12 cellular contexts compared by ENCODE assay signal in the genomic region with DNA sequence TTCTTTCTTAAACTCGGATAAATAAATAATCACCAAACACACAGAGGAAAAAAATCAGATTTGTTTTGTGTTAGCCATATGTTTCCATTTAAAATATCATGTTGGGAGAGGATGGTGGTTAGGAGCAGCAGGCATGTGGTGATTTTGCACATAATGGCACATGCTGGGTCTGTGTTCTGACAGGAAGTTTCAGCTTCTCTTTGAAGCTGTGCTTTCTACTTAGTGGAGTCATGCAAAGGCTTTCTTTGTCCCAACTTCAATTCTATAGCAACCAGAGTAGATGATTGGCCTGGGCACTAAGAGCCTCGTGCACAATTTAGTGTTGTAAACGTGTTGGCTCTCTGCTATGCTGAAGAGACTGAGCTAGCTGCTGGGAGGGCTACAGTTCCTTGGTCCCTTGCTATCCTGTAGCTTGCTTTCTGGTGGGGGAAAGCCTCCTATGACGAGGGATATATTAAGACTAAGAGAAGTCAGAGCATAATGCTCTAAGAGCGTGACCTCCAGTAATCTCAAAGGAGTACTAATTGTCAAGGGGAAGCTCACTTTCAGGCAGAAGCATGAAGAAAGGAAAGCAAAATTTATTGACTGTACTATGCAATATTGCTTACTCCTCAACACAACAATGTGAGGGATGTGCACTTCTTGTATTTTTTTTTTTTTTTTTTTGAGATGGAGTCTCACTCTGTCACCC.
DNase-seq lines count a peak whose midpoint lies in the region; TF ChIP-seq lines count a peak whose summit lies in the region.
"Had no signal": no experiment of that assay in that cellular context is flagged by ENCODE, and none has a peak within 500 bp of the region (broad histone marks: within the 10 kb centered on the region; RNA-seq: fewer than 3 reads in every experiment).

No MANE protein-coding gene starts in this region.

- DNase-seq in ELF-1 (ENCODE audit: low read depth, low spot score) = peak; percentile 11
- peak; percentile 77 for DNase-seq in SK-N-MC (ENCODE audit: low read depth, low spot score)
- no peak for DNase-seq in fibroblast of lung (ENCODE audit: low read depth in 2 of 2)
- DNase-seq in neuronal stem cell (ENCODE audit: low spot score) = no peak
- no peak for DNase-seq in GM13976 (ENCODE audit: low spot score)
- no peak for DNase-seq in SKM-1 treated with dmso at 0.1 percent for 144 hours (lab: John Stamatoyannopoulos, UW; ENCODE audit: unreplicated experiment)
- no peak for DNase-seq in glomerular visceral epithelial cell (ENCODE audit: extremely low spot score)
- no peak for DNase-seq in stimulated activated naive CD4-positive, alpha-beta T cell treated with Interleukin-2 at 50 U/mL for 16 hours (lab: John Stamatoyannopoulos, UW)
- DNase-seq: activated CD8-positive, alpha-beta memory T cell treated with anti-CD3 and anti-CD28 coated beads, Interleukin-2, amount 10 ng/mL, durations not matched to agents 7 days and 5 days; NCI-H82; testis had no signal

- H3K79me1 ChIP-seq in neuronal stem cell (ENCODE audit: low read depth, low read length) = no peaks in the 10 kb centered on the region

- no peak overlapping the region for H4K8ac ChIP-seq in neuronal stem cell (ENCODE audit: low read depth, low read length)

- H3K9me3 ChIP-seq in SK-N-MC (ENCODE audit: low read depth, low read length) = peaks cover 4% of the 10 kb centered on the region; the same call in 1 of the 2 replicates
- no peaks in the 10 kb centered on the region for H3K9me3 ChIP-seq in fibroblast of lung (ENCODE audit: control insufficient read depth, insufficient read depth, low read depth, low read length)
- peaks cover 0 to 4% of the 10 kb centered on the region in 2 donors for H3K9me3 ChIP-seq in neuronal stem cell (replicated peaks in 1 of 2; ENCODE audit: control insufficient read depth in 2 of 2, insufficient read depth in 1 of 2, low read depth in 1 of 2, low read length in 2 of 2)
- H3K9me3 ChIP-seq: testis had no signal

- H3K27me3 ChIP-seq in fibroblast of lung (ENCODE audit: control insufficient read depth, insufficient read depth, low read length) = no peaks in the 10 kb centered on the region
- H3K27me3 ChIP-seq in neuronal stem cell (ENCODE audit: control insufficient read depth in 3 of 3, insufficient read depth in 3 of 3, low read depth in 1 of 3, low read length in 3 of 3) = no peaks in the 10 kb centered on the region
- H3K27me3 ChIP-seq: testis had no signal

- H3K9ac ChIP-seq in SK-N-MC (ENCODE audit: insufficient read length) (peak overlapping the region; percentile 53), fibroblast of lung (ENCODE audit: insufficient read depth, low read length) (no peak overlapping the region), neuronal stem cell (ENCODE audit: low read depth, low read length, poor library complexity) (no peak overlapping the region)

- H3K79me2 ChIP-seq in fibroblast of lung (ENCODE audit: control insufficient read depth, insufficient read depth, low read length) = no peaks in the 10 kb centered on the region

- H2AK5ac ChIP-seq in neuronal stem cell (ENCODE audit: low read depth, low read length) = no peak overlapping the region

- H2BK12ac ChIP-seq in neuronal stem cell (ENCODE audit: low read length) = no peak overlapping the region

- H3K4me3 ChIP-seq in SK-N-MC (peak overlapping the region; percentile 45), fibroblast of lung (replicated peaks in 1 of 4; ENCODE audit: control extremely low read depth in 1 of 4, insufficient read depth in 1 of 4, low read depth in 3 of 4, low read length in 4 of 4) (no peak overlapping the region), neuronal stem cell (ENCODE audit: low read length in 2 of 2) (no peak overlapping the region)
- H3K4me3 ChIP-seq: skin epidermis, testis had no signal

- H3K4me1 ChIP-seq in fibroblast of lung (ENCODE audit: control insufficient read depth, extremely low read depth, insufficient read depth, low read length) = no peaks in the 10 kb centered on the region
- H3K4me1 ChIP-seq in neuronal stem cell (ENCODE audit: control insufficient read depth in 2 of 2, insufficient read depth in 1 of 2, low read depth in 1 of 2, low read length in 2 of 2) = peaks cover 4 to 9% of the 10 kb centered on the region in 2 donors
- H3K4me1 ChIP-seq: testis had no signal

- H3K14ac ChIP-seq in neuronal stem cell (ENCODE audit: low read length) = no peak overlapping the region

- H3K18ac ChIP-seq in neuronal stem cell (ENCODE audit: low read length) = no peak overlapping the region

- H4K20me1 ChIP-seq in fibroblast of lung (ENCODE audit: control insufficient read depth, extremely low read depth, insufficient read depth, low read length) = no peaks in the 10 kb centered on the region

- H2BK15ac ChIP-seq in neuronal stem cell (ENCODE audit: low read length) = no peak overlapping the region

- no peak for TF ChIP-seq CTCF in fibroblast of lung (conservative IDR thresholded peaks at IDR 0.05 in 1 of 2, IDR thresholded peaks at IDR 0.05 in 1 of 2; ENCODE audit: low read depth in 1 of 2, low read length in 2 of 2)
- no peak for TF ChIP-seq CTCF in GM13976 (IDR thresholded peaks at IDR 0.05; ENCODE audit: borderline replicate concordance, control extremely low read depth, extremely low read depth, insufficient read depth, missing control alignments)

- H2BK5ac ChIP-seq in neuronal stem cell (ENCODE audit: low read length) = no peak overlapping the region

- H3K4me2 ChIP-seq in fibroblast of lung (ENCODE audit: extremely low read depth, insufficient read depth, low read length) = no peak overlapping the region
- no peak overlapping the region for H3K4me2 ChIP-seq in neuronal stem cell (ENCODE audit: insufficient read depth, low read length, poor library complexity, severe bottlenecking)

- no CpG with 5 or more reads among the region's 5 CpGs for WGBS in neuronal stem cell (ENCODE audit: extremely low coverage in 2 of 2, insufficient read length in 2 of 2, insufficient replicate concordance in 1 of 2), 2 donors

- H3K23ac ChIP-seq in neuronal stem cell (ENCODE audit: low read depth, low read length, poor library complexity) = no peak overlapping the region

- H4K91ac ChIP-seq in neuronal stem cell (ENCODE audit: low read depth, low read length, poor library complexity) = no peak overlapping the region

- H3K36me3 ChIP-seq in SK-N-MC (ENCODE audit: insufficient read depth, low read length) (no peaks in the 10 kb centered on the region), fibroblast of lung (ENCODE audit: control insufficient read depth, insufficient read depth, low read length) (no peaks in the 10 kb centered on the region), neuronal stem cell (replicated peaks in 1 of 2; ENCODE audit: control insufficient read depth in 2 of 2, insufficient read depth in 2 of 2, low read length in 2 of 2) (no peaks in the 10 kb centered on the region)

- H3K27ac ChIP-seq in SK-N-MC (peak overlapping the region; percentile 86), fibroblast of lung (ENCODE audit: insufficient read depth, low read length) (no peak overlapping the region), neuronal stem cell (replicated peaks; ENCODE audit: low read length) (no peak overlapping the region)
- H3K27ac ChIP-seq: testis had no signal

- no peak overlapping the region for H2BK120ac ChIP-seq in neuronal stem cell (ENCODE audit: low read depth, low read length)

- in situ Hi-C loops in GM13976 (cut with MboI; ENCODE audit: low sequenced_read_pairs, unreplicated experiment) = no loop called here

- H3K4ac ChIP-seq in neuronal stem cell (ENCODE audit: low read length) = no peak overlapping the region

- H2AFZ ChIP-seq in fibroblast of lung (ENCODE audit: low read length) (peak overlapping the region; percentile 25), neuronal stem cell (ENCODE audit: low read length) (peak overlapping the region; percentile 81)

Comparison
In these comparisons a context has a peak if more than half of its experiments do, and no peak if none do; other contexts are left out.
1. DNase-seq: peak in ELF-1 (single experiment) and SK-N-MC (single experiment); none in fibroblast of lung (0 of 2), neuronal stem cell (single experiment), GM13976 (single experiment), SKM-1 treated with dmso at 0.1 percent for 144 hours (single experiment), glomerular visceral epithelial cell (single experiment) and stimulated activated naive CD4-positive, alpha-beta T cell treated with Interleukin-2 at 50 U/mL for 16 hours (single experiment).